Comparison of ENCODE assay signal across 1 cellular context in genomic region chr4:182576609-182577289, GRCh38.
TF ChIP-seq lines count a peak whose summit lies in the region.

No MANE protein-coding gene starts in this region.

TF ChIP-seq in GM23338, 12 proteins besides CTCF, POLR2A, EP300 and RAD21:
- TF ChIP-seq ZNF462 (CRISPR knock-in tag; IDR thresholded peaks at IDR 0.05) (no peak), JUNB (IDR thresholded peaks at IDR 0.05; ENCODE audit: unreplicated experiment) (no peak), EZH2phosphoT487 (IDR thresholded peaks at IDR 0.05; ENCODE audit: unreplicated experiment) (no peak), POLR2AphosphoS5 (IDR thresholded peaks at IDR 0.05; ENCODE audit: low read depth) (no peak), EZH2 (IDR thresholded peaks at IDR 0.05; ENCODE audit: low read depth, unreplicated experiment) (no peak), REST (IDR thresholded peaks at IDR 0.05; ENCODE audit: unreplicated experiment) (no peak), NANOG (IDR thresholded peaks at IDR 0.05; ENCODE audit: borderline replicate concordance) (no peak), CREB1 (CRISPR knock-in tag; IDR thresholded peaks at IDR 0.05; ENCODE audit: low read depth) (no peak)
TF ChIP-seq in GM23338: peak in this region for 0.
